8 cellular contexts compared by ENCODE assay signal in the genomic region with DNA sequence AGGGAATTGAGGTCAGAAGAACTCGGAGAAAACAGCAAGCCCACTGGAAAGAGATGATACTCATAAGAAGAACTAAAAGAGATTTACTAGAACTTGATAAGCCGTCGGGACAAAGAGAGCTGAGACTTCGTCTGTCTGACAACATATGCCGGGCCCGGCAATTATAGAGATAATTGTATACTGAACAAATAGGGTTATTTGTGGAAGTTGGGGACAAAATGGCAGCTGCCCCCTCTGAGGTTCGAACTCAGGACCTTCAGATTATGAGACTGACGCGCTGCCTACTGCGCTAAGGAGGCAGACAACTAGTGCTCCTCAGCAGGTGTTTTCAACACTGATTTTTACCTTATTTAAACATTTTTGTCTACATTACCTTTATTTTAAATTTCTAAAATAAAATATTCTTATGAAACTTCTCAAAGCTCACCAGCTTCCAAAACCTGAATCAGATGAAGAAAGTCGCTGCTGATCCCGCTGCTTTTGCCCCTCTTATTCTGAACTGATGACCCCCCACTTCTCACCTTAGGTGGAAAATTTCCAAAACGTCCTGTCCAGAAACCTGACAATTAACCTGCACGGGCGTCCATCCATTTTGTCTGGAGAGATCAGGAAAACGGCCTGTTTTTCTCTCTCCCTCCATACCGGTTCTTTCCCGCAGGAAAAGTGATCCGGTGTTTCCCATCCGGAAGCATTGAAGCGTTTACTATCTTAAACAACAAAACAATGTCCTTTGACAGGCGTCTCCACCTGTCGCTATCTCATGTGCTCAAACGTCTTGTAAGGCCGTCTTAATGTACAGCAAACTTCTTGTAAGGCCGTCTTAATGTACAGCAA. TPM values are rescaled to one million over a fixed set of nuclear protein-coding genes. Genes with fewer than 3 reads are reported as not detected.
DNase-seq lines count a peak whose midpoint lies in the region; ATAC-seq, FAIRE-seq and TF ChIP-seq lines count a peak whose summit lies in the region.

No MANE protein-coding gene starts in this region.

- peak overlapping the region; percentile 95 for H3K4me2 ChIP-seq in K562 (ENCODE audit: insufficient read depth, low read length)

- intact Hi-C loops in K562 (cut with micrococcal nuclease), result loop anchor here (1.0 kb wide), 1 partner anchor 9 kb away; no protein-coding TSS in a partner anchor

- no peak for TF ChIP-seq RAD21 in K562 (CRISPR knock-in tag; conservative IDR thresholded peaks at IDR 0.05 in 1 of 2, IDR thresholded peaks at IDR 0.05 in 1 of 2)

- peak overlapping the region; percentile 81 to 82; a peak in 3 of 4 replicates for H3K9ac ChIP-seq in K562 (ENCODE audit: insufficient read depth in 1 of 2, low read depth in 2 of 2, low read length in 2 of 2)

- H3K4me3 ChIP-seq in NB4 (ENCODE audit: low read depth, low read length) (no peak overlapping the region), K562 (peak overlapping the region; percentile 43)

- DNase-seq in AG20443 (ENCODE audit: low spot score), result peak; percentile 61
- peak; percentile 75 for DNase-seq in NB4 (ENCODE audit: low read depth)
- DNase-seq in T-helper 2 cell, result peak in 4 of 5 experiments; percentile 38 to 55 (median 44)
- DNase-seq in K562 (ENCODE audit: extremely low read depth in 1 of 4, low spot score in 3 of 4), result peak; percentile 78 to 92 (median 84)
- DNase-seq in iPS-NIHi7 (ENCODE audit: extremely low spot score), result peak; percentile 48
- DNase-seq in stimulated activated CD4-positive, alpha-beta T cell treated with anti-CD3 and anti-CD28 coated beads, Interleukin-15, amount 100 ng/mL, for 24 hours, result peak; percentile 75
- no peak for DNase-seq in cerebellar nuclear complex (lab: John Stamatoyannopoulos, UW)

- WGBS in K562 (ENCODE audit: insufficient coverage, low coverage, missing lambda C conversion rate), result under 1% methylated on average over 26 of the region's 26 CpGs

- H3K27me3 ChIP-seq in K562 (ENCODE audit: control insufficient read depth in 2 of 2, insufficient read depth in 2 of 2, low read length in 2 of 2), result no peaks in the 10 kb centered on the region

- CTCF ChIA-PET in K562 (lab: Yijun Ruan, JAX; ENCODE audit: low intra/inter-chr PET ratio), result interaction anchor here (2.1 kb wide), 1 partner anchor 27 kb away, joined by 4 read pairs; no protein-coding TSS in a partner anchor

- no peaks in the 10 kb centered on the region for H3K9me1 ChIP-seq in K562 (ENCODE audit: control insufficient read depth, insufficient read depth, low read length)

- TF ChIP-seq POLR2A in NB4 (IDR thresholded peaks at IDR 0.05; ENCODE audit: extremely low read depth, insufficient read length) (no peak), K562 (conservative IDR thresholded peaks at IDR 0.05) (0 out of 2 replicates have a peak, but pooled peaks have one; percentile 17)

- ATAC-seq in GM19455 (IDR thresholded peaks at IDR 0.05; ENCODE audit: unreplicated experiment) (peak; percentile 79), K562 (peak; percentile 80)

- no peak for FAIRE-seq in K562 (lab: Jason Lieb, UNC)

- POLR2A ChIA-PET in K562 (lab: Yijun Ruan, JAX), result interaction anchor here (0.8 to 1.5 kb wide), 2 partner anchors 28 to 57 kb away, joined by 3 to 7 read pairs; no protein-coding TSS in a partner anchor

- BruUV-seq in K562 (replicated peaks; lab: Mats Ljungman, UMichigan), result no TSS peak

- H3K4me1 ChIP-seq in K562 (replicated peaks in 1 of 2; ENCODE audit: control insufficient read depth in 2 of 2, insufficient read depth in 2 of 2, low read length in 2 of 2), result peaks cover 22 to 32% of the 10 kb centered on the region in 2 experiments

- H3K27ac ChIP-seq in K562 (ENCODE audit: extremely low read depth, low read depth, low read length), result peak overlapping the region; percentile 76

- in situ Hi-C loops in K562 (cut with MboI), result no loop called here

- no peaks in the 10 kb centered on the region for H3K36me3 ChIP-seq in K562 (ENCODE audit: control insufficient read depth, insufficient read depth, low read length)

- no peaks in the 10 kb centered on the region for H4K20me1 ChIP-seq in K562 (replicated peaks; ENCODE audit: control insufficient read depth, insufficient read depth, low read length)

- no peak for TF ChIP-seq CTCF in NB4 (IDR thresholded peaks at IDR 0.05; ENCODE audit: low read depth, low read length)
- no peak for TF ChIP-seq CTCF in K562 (IDR thresholded peaks at IDR 0.05 in 2 of 3, conservative IDR thresholded peaks at IDR 0.05 in 1 of 3; ENCODE audit: insufficient read depth in 2 of 3, low read depth in 1 of 3, low read length in 3 of 3)

- no peaks in the 10 kb centered on the region; the same call in 1 of the 2 replicates for H3K9me3 ChIP-seq in K562 (replicated peaks; ENCODE audit: control insufficient read depth, insufficient read depth, low read depth, low read length)

- TF ChIP-seq EP300 in K562 (IDR thresholded peaks at IDR 0.05; ENCODE audit: low read length), result peak; percentile 82

- H2AFZ ChIP-seq in K562 (ENCODE audit: low read depth, low read length), result peak overlapping the region; percentile 99

- no peaks in the 10 kb centered on the region for H3K79me2 ChIP-seq in K562 (ENCODE audit: control insufficient read depth, insufficient read depth, low read length)

TF ChIP-seq in K562, 482 proteins besides CTCF, POLR2A, EP300 and RAD21 (continues in another document):
- TF ChIP-seq BRF2 (IDR thresholded peaks at IDR 0.05; ENCODE audit: borderline replicate concordance, insufficient read depth, insufficient read length), result no peak
- TF ChIP-seq HCFC1 (IDR thresholded peaks at IDR 0.05; ENCODE audit: low read depth, low read length), result no peak; the same call in 1 of the 2 replicates
- TF ChIP-seq CBX8 (IDR thresholded peaks at IDR 0.05; ENCODE audit: borderline replicate concordance, extremely low read depth, low read depth, low read length, poor library complexity, severe bottlenecking), result no peak
- no peak for TF ChIP-seq SIX5 (IDR thresholded peaks at IDR 0.05; ENCODE audit: borderline replicate concordance in 1 of 2, insufficient read depth in 1 of 2, low read depth in 1 of 2, low read length in 2 of 2)
- no peak for TF ChIP-seq GTF2F1 (IDR thresholded peaks at IDR 0.05; ENCODE audit: low read depth, low read length)
- no peak for TF ChIP-seq KDM2B (CRISPR knock-in tag; IDR thresholded peaks at IDR 0.05)
- TF ChIP-seq DMBX1 (CRISPR knock-in tag; IDR thresholded peaks at IDR 0.05; ENCODE audit: borderline replicate concordance), result peak; percentile 45; the same call in 1 of the 2 replicates
- no peak for TF ChIP-seq MCM7 (IDR thresholded peaks at IDR 0.05)
- TF ChIP-seq MAFF (IDR thresholded peaks at IDR 0.05; ENCODE audit: low read length), result 0 out of 2 replicates have a peak, but pooled peaks have one; percentile 3
- TF ChIP-seq SAFB2 (IDR thresholded peaks at IDR 0.05; ENCODE audit: borderline replicate concordance, low read depth, low read length, severe bottlenecking), result no peak
- TF ChIP-seq ZNF644 (tag; IDR thresholded peaks at IDR 0.05; ENCODE audit: low read depth), result no peak

RNA-seq across cellular contexts. Expression of gene TRIM27, which starts 29.5 kb away (rescaled TPM):
- total RNA-seq in K562 (2011; cell fraction: chromatin; rRNA removed; ENCODE audit: low replicate concordance), result 367 and 380 TPM in 2 replicates
- 219 and 229 TPM in 2 replicates for total RNA-seq in K562 (2011; cell fraction: nucleolus; rRNA removed)
- total RNA-seq in K562 (2011; cell fraction: nucleoplasm; rRNA removed), result 317 and 452 TPM in 2 replicates
- total RNA-seq in K562 (2014; rRNA removed) (145 and 157 TPM in 2 replicates), K562 (2014; rRNA removed; fragmentation: Illumina TruSeq; extraction: Trizol) (126 and 129 TPM in 2 replicates), K562 (2015; rRNA removed; fragmentation: Illumina TruSeq; extraction: Trizol) (141 and 156 TPM in 2 replicates), K562 (2021) (122 and 127 TPM in 2 replicates)
- polyA plus RNA-seq in K562 (2011; rRNA removed) (206 and 235 TPM in 2 replicates), K562 (2014; fragmentation: Illumina TruSeq; extraction: Trizol) (90.9 and 99.7 TPM in 2 replicates), K562 (2014; fragmentation: Nextera tagmentation; extraction: Ambion mirVana) (10 to 100 TPM; 37.7 to 49.6 TPM), K562 (2014; rRNA removed) (118 TPM in 2 replicates)
- 186 and 195 TPM in 2 replicates for polyA plus RNA-seq in K562 (2011; cell fraction: cytosol; rRNA removed)
- polyA plus RNA-seq in K562 (2011; cell fraction: nucleus; rRNA removed), result 387 and 419 TPM in 2 replicates
- 101 and 114 TPM in 2 replicates for polyA plus RNA-seq in K562 (2012)
- polyA minus RNA-seq in K562 (2011; rRNA and poly(A)+ RNA removed), result 250 and 288 TPM in 2 replicates
- polyA minus RNA-seq in K562 (2011; cell fraction: cytosol; rRNA and poly(A)+ RNA removed), result 93.5 and 114 TPM in 2 replicates
- 159 and 183 TPM in 2 replicates for polyA minus RNA-seq in K562 (2011; cell fraction: nucleus; rRNA and poly(A)+ RNA removed)

RNA-seq across cellular contexts. Expression of gene ZNF311, which starts 51.9 kb away (rescaled TPM):
- total RNA-seq in K562 (2011; cell fraction: chromatin; rRNA removed; ENCODE audit: low replicate concordance), result 7.3 and 15.9 TPM in 2 replicates
- total RNA-seq in K562 (2011; cell fraction: nucleolus; rRNA removed), result 5.4 and 5.5 TPM in 2 replicates
- 6.9 and 7.6 TPM in 2 replicates for total RNA-seq in K562 (2011; cell fraction: nucleoplasm; rRNA removed)
- total RNA-seq in K562 (2014; rRNA removed) (5.6 and 6.3 TPM in 2 replicates), K562 (2014; rRNA removed; fragmentation: Illumina TruSeq; extraction: Trizol) (8.3 and 9.5 TPM in 2 replicates), K562 (2015; rRNA removed; fragmentation: Illumina TruSeq; extraction: Trizol) (7.4 and 8.2 TPM in 2 replicates), K562 (2021) (6.5 and 7.5 TPM in 2 replicates)
- polyA plus RNA-seq in K562 (2011; rRNA removed) (7.5 and 9.3 TPM in 2 replicates), K562 (2014; fragmentation: Illumina TruSeq; extraction: Trizol) (6.5 and 7.5 TPM in 2 replicates), K562 (2014; fragmentation: Nextera tagmentation; extraction: Ambion mirVana) (10 to 100 TPM in 1 of 2 experiments, 1 to 10 TPM in 1; 5.1 to 10.0 TPM), K562 (2014; rRNA removed) (7.5 and 8.3 TPM in 2 replicates)
- 1.7 and 3.6 TPM in 2 replicates for polyA plus RNA-seq in K562 (2011; cell fraction: cytosol; rRNA removed)
- polyA plus RNA-seq in K562 (2011; cell fraction: nucleus; rRNA removed), result 17.8 and 23.0 TPM in 2 replicates
- polyA plus RNA-seq in K562 (2012), result 4.8 and 9.8 TPM in 2 replicates
- 7.8 and 11.1 TPM in 2 replicates for polyA minus RNA-seq in K562 (2011; rRNA and poly(A)+ RNA removed)
- 2.1 and 2.3 TPM in 2 replicates for polyA minus RNA-seq in K562 (2011; cell fraction: cytosol; rRNA and poly(A)+ RNA removed)
- polyA minus RNA-seq in K562 (2011; cell fraction: nucleus; rRNA and poly(A)+ RNA removed), result 3.1 and 7.7 TPM in 2 replicates

Comparison
In these comparisons a context has a peak if more than half of its experiments do, and no peak if none do; other contexts are left out.
1. DNase-seq: peak in AG20443 (single experiment), NB4 (single experiment), T-helper 2 cell (4 of 5), K562 (4 of 4), iPS-NIHi7 (single experiment) and stimulated activated CD4-positive, alpha-beta T cell treated with anti-CD3 and anti-CD28 coated beads, Interleukin-15, amount 100 ng/mL, for 24 hours (single experiment); none in cerebellar nuclear complex (0 of 2).